15 cellular contexts compared by ENCODE assay signal in the genomic region with DNA sequence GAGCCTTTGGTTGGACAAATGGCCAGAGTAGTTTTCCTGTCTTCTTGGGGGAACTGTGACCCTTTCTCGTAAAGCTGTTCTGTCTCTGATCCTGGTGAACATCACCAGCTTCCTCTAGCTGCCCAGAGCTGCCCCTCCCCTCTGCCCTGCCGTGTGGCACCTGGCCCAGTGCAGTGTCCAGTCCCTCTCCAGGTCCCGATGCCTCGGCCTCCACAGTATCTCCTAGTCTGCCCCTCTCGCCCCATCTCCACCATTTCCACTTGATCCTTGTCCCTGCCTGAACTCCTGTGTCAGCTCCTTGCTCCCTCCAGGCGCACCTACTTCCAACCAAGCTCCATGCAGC.
DNase-seq lines count a peak whose midpoint lies in the region; ATAC-seq and TF ChIP-seq lines count a peak whose summit lies in the region.
"Had no signal": no experiment of that assay in that cellular context is flagged by ENCODE, and none has a peak within 500 bp of the region (broad histone marks: within the 10 kb centered on the region; RNA-seq: fewer than 3 reads in every experiment).

No MANE protein-coding gene starts in this region.

- no peak for ATAC-seq in heart left ventricle
- ATAC-seq in left ventricle myocardium superior: no peak
- no peak for ATAC-seq in HG03108 (IDR thresholded peaks at IDR 0.05; ENCODE audit: unreplicated experiment)
- ATAC-seq in GM19023 (IDR thresholded peaks at IDR 0.05; ENCODE audit: unreplicated experiment): no peak

- peaks cover 72% of the 10 kb centered on the region for H3K79me2 ChIP-seq in parathyroid adenoma

- H3K4me1 ChIP-seq in heart left ventricle (peaks cover 3 to 76% (median 41%) of the 10 kb centered on the region in 12 donors), right atrium auricular region (peaks cover 0 to 77% of the 10 kb centered on the region in 2 donors), parathyroid adenoma (peaks cover 17% of the 10 kb centered on the region)

- H3K4me3 ChIP-seq in heart left ventricle (no peak overlapping the region), right atrium auricular region (no peak overlapping the region), parathyroid adenoma (ENCODE audit: low read depth, low read length) (no peak overlapping the region)
- H3K4me3 ChIP-seq: psoas muscle had no signal

- H3K9me3 ChIP-seq in heart left ventricle: no peaks in the 10 kb centered on the region
- H3K9me3 ChIP-seq in right atrium auricular region: no peaks in the 10 kb centered on the region
- no peaks in the 10 kb centered on the region for H3K9me3 ChIP-seq in parathyroid adenoma (ENCODE audit: control insufficient read depth, low read length)
- H3K9me3 ChIP-seq: psoas muscle had no signal

- intact Hi-C loops in heart left ventricle (cut with DNase I): loop anchor here in 2 of 10 donors (5.0 kb wide), 2 partner anchors 56 to 134 kb away; partner anchors contain the start of gene GRK5 (in 2 of the 2)
- intact Hi-C loops in left ventricle myocardium superior (cut with micrococcal nuclease): no loop called here

- TF ChIP-seq CTCF in heart left ventricle (IDR thresholded peaks at IDR 0.05): no peak
- no peak for TF ChIP-seq CTCF in right atrium auricular region (IDR thresholded peaks at IDR 0.05)
- no peak for TF ChIP-seq CTCF in parathyroid adenoma (IDR thresholded peaks at IDR 0.05)
- TF ChIP-seq CTCF in GM13976 (IDR thresholded peaks at IDR 0.05; ENCODE audit: borderline replicate concordance, control extremely low read depth, extremely low read depth, insufficient read depth, missing control alignments): no peak

- no peak for DNase-seq in heart left ventricle
- no peak for DNase-seq in left ventricle myocardium superior
- DNase-seq in right atrium auricular region (ENCODE audit: low spot score): no peak
- DNase-seq in NCI-H2171 (lab: John Stamatoyannopoulos, UW): no peak
- DNase-seq in GM13976 (ENCODE audit: low spot score): no peak
- DNase-seq: amygdala; CD4-positive, alpha-beta memory T cell; cerebellar nuclear complex; NCI-H1436 treated with DMSO at 0.1 percent for 48 hours; NCI-H345; SIG-M5 had no signal

- no peak overlapping the region for H3K9ac ChIP-seq in parathyroid adenoma

- H3K27ac ChIP-seq in heart left ventricle: peak overlapping the region; percentile 54 to 87 (median 78)
- H3K27ac ChIP-seq in right atrium auricular region: peak overlapping the region; percentile 86 to 91
- peak overlapping the region; percentile 22 for H3K27ac ChIP-seq in parathyroid adenoma

- no peak overlapping the region for H3K4me2 ChIP-seq in parathyroid adenoma (ENCODE audit: low read length)

- TF ChIP-seq POLR2A in heart left ventricle (IDR thresholded peaks at IDR 0.05): no peak

- no peak overlapping the region for H2AFZ ChIP-seq in parathyroid adenoma

- in situ Hi-C loops in GM13976 (cut with MboI; ENCODE audit: low sequenced_read_pairs, unreplicated experiment): no loop called here

- 60 to 71% (median 67%) methylated on average over 6 of the region's 6 CpGs for WGBS in heart left ventricle, 4 donors

- peaks cover 0 to 7% (median 0%) of the 10 kb centered on the region in 9 donors for H3K36me3 ChIP-seq in heart left ventricle
- no peaks in the 10 kb centered on the region for H3K36me3 ChIP-seq in right atrium auricular region
- H3K36me3 ChIP-seq in parathyroid adenoma (ENCODE audit: control insufficient read depth, insufficient read depth, low read length): no peaks in the 10 kb centered on the region

- H3K27me3 ChIP-seq in heart left ventricle (no peaks in the 10 kb centered on the region), right atrium auricular region (no peaks in the 10 kb centered on the region), parathyroid adenoma (ENCODE audit: control insufficient read depth, insufficient read depth, low read length) (no peaks in the 10 kb centered on the region)

Comparison
In these comparisons a context has a peak if more than half of its experiments do, and no peak if none do; other contexts are left out.
1. H3K27ac ChIP-seq: peak in every context shown above with its lines; median percentile 88 in right atrium auricular region; 78 in heart left ventricle; 22 in parathyroid adenoma.